18 cellular contexts compared by ENCODE assay signal in the genomic region with DNA sequence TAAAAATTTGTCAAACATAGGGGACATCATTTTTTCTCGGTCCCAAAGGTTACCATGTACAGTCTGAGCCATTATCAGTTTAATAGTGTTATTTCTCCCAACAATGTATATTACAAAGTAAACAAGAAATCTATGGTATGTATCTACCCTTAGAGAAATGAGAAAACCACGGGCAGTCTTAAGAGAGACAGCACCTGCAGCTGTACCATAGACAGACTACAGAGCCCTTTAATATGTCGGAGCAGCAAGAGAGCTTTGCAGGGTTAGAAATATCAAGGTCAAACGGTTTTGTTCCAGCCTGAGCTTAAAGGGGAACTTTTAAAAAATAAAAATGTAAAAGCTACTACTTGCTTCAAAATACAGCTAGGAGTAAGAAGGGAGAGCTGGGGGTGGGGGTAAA. TPM values are rescaled to one million over a fixed set of nuclear protein-coding genes. Genes with fewer than 3 reads are reported as not detected.
DNase-seq lines count a peak whose midpoint lies in the region; ATAC-seq and TF ChIP-seq lines count a peak whose summit lies in the region.
"Had no signal": no experiment of that assay in that cellular context is flagged by ENCODE, and none has a peak within 500 bp of the region (broad histone marks: within the 10 kb centered on the region; RNA-seq: fewer than 3 reads in every experiment).

No MANE protein-coding gene starts in this region.

- no peak for TF ChIP-seq CTCF in natural killer cell (IDR thresholded peaks at IDR 0.05)

- H3K9me3 ChIP-seq in aorta (ENCODE audit: control insufficient read depth, low read length): no peaks in the 10 kb centered on the region

- H3K4me1 Mint-ChIP-seq in activated naive CD4-positive, alpha-beta T cell treated with anti-CD3 and anti-CD28 coated beads, Interleukin-2, amount 50 U/mL, for 24 hours: peaks cover 87% of the 10 kb centered on the region
- peaks cover 64% of the 10 kb centered on the region for H3K4me1 Mint-ChIP-seq in activated naive CD4-positive, alpha-beta T cell treated with anti-CD3 and anti-CD28 coated beads for 36 hours (ENCODE audit: low read depth)
- H3K4me1 Mint-ChIP-seq in central memory CD8-positive, alpha-beta T cell: peaks cover 76% of the 10 kb centered on the region
- peaks cover 93 to 97% of the 10 kb centered on the region in 2 donors for H3K4me1 Mint-ChIP-seq in natural killer cell
- H3K4me1 Mint-ChIP-seq in activated naive CD8-positive, alpha-beta T cell treated with anti-CD3 and anti-CD28 coated beads, Interleukin-2, amount 50 U/mL, for 24 hours: peaks cover 54% of the 10 kb centered on the region

- H3K27me3 Mint-ChIP-seq in activated naive CD4-positive, alpha-beta T cell treated with anti-CD3 and anti-CD28 coated beads, Interleukin-2, amount 50 U/mL, for 24 hours: no peaks in the 10 kb centered on the region
- H3K27me3 Mint-ChIP-seq in activated naive CD4-positive, alpha-beta T cell treated with anti-CD3 and anti-CD28 coated beads for 36 hours (ENCODE audit: low read depth): no peaks in the 10 kb centered on the region
- no peaks in the 10 kb centered on the region for H3K27me3 Mint-ChIP-seq in central memory CD8-positive, alpha-beta T cell
- H3K27me3 Mint-ChIP-seq in natural killer cell (ENCODE audit: low read depth in 2 of 2): no peaks in the 10 kb centered on the region
- H3K27me3 Mint-ChIP-seq in activated naive CD8-positive, alpha-beta T cell treated with anti-CD3 and anti-CD28 coated beads, Interleukin-2, amount 50 U/mL, for 24 hours: no peaks in the 10 kb centered on the region

- no peaks in the 10 kb centered on the region for H3K4me1 ChIP-seq in aorta (ENCODE audit: control insufficient read depth in 1 of 2, insufficient read depth in 2 of 2, low read length in 2 of 2)

- no peaks in the 10 kb centered on the region for H3K27me3 ChIP-seq in aorta (ENCODE audit: control insufficient read depth in 1 of 2, insufficient read depth in 2 of 2, low read length in 1 of 2)

- CTCF ChIA-PET in activated naive CD4-positive, alpha-beta T cell treated with anti-CD3 and anti-CD28 coated beads for 36 hours (lab: Charles Lee): interaction anchor here (0.9 to 4.6 kb wide), 3 partner anchors 8 to 53 kb away, joined by 3 to 34 read pairs (median 9); a partner anchor contains a TSS

- H3K36me3 ChIP-seq in aorta (ENCODE audit: control insufficient read depth in 1 of 2, insufficient read depth in 2 of 2, low read length in 1 of 2): no peaks in the 10 kb centered on the region

- H3K36me3 Mint-ChIP-seq in activated naive CD4-positive, alpha-beta T cell treated with anti-CD3 and anti-CD28 coated beads, Interleukin-2, amount 50 U/mL, for 24 hours: peaks cover 5% of the 10 kb centered on the region
- H3K36me3 Mint-ChIP-seq in activated naive CD4-positive, alpha-beta T cell treated with anti-CD3 and anti-CD28 coated beads for 36 hours (ENCODE audit: low read depth): no peaks in the 10 kb centered on the region
- H3K36me3 Mint-ChIP-seq in central memory CD8-positive, alpha-beta T cell (ENCODE audit: insufficient read depth): peaks cover 10% of the 10 kb centered on the region
- no peaks in the 10 kb centered on the region for H3K36me3 Mint-ChIP-seq in natural killer cell
- peaks cover 2% of the 10 kb centered on the region for H3K36me3 Mint-ChIP-seq in activated naive CD8-positive, alpha-beta T cell treated with anti-CD3 and anti-CD28 coated beads, Interleukin-2, amount 50 U/mL, for 24 hours (ENCODE audit: low read depth)

- no peak for ATAC-seq in central memory CD8-positive, alpha-beta T cell (replicated peaks; ENCODE audit: extremely low read depth, poor library complexity, severe bottlenecking)
- no peak for ATAC-seq in natural killer cell
- no peak for ATAC-seq in activated naive CD8-positive, alpha-beta T cell treated with anti-CD3 and anti-CD28 coated beads, Interleukin-2, amount 50 U/mL, for 24 hours
- ATAC-seq in aorta (ENCODE audit: low FRiP score): no peak
- ATAC-seq: GM12878, Right ventricle myocardium inferior had no signal

- WGBS in aorta, 2 donors: 75 to 80% methylated on average over 4 of the region's 4 CpGs

- intact Hi-C loops in activated naive CD4-positive, alpha-beta T cell treated with anti-CD3 and anti-CD28 coated beads for 36 hours (cut with micrococcal nuclease): no loop called here
- intact Hi-C loops in natural killer cell (cut with micrococcal nuclease): no loop called here
- intact Hi-C loops in aorta (cut with DNase I): no loop called here

- no peak overlapping the region for H3K27ac ChIP-seq in aorta (ENCODE audit: low read depth in 1 of 2, low read length in 2 of 2)
- H3K27ac ChIP-seq: BLaER1 treated with 17β-estradiol and CSF1 and Interleukin-3, amounts not matched to agents 10 nM and 100 nM had no signal

- H3K4me3 Mint-ChIP-seq in activated naive CD4-positive, alpha-beta T cell treated with anti-CD3 and anti-CD28 coated beads, Interleukin-2, amount 50 U/mL, for 24 hours: peak overlapping the region; percentile 47
- H3K4me3 Mint-ChIP-seq in activated naive CD4-positive, alpha-beta T cell treated with anti-CD3 and anti-CD28 coated beads for 36 hours: no peak overlapping the region
- no peak overlapping the region for H3K4me3 Mint-ChIP-seq in central memory CD8-positive, alpha-beta T cell
- peak overlapping the region; percentile 35 for H3K4me3 Mint-ChIP-seq in natural killer cell
- H3K4me3 Mint-ChIP-seq in activated naive CD8-positive, alpha-beta T cell treated with anti-CD3 and anti-CD28 coated beads, Interleukin-2, amount 50 U/mL, for 24 hours: no peak overlapping the region
- H3K4me3 Mint-ChIP-seq: GM23338 had no signal

- no peaks in the 10 kb centered on the region for H3K9me3 Mint-ChIP-seq in activated naive CD4-positive, alpha-beta T cell treated with anti-CD3 and anti-CD28 coated beads, Interleukin-2, amount 50 U/mL, for 24 hours
- no peaks in the 10 kb centered on the region for H3K9me3 Mint-ChIP-seq in activated naive CD4-positive, alpha-beta T cell treated with anti-CD3 and anti-CD28 coated beads for 36 hours
- H3K9me3 Mint-ChIP-seq in central memory CD8-positive, alpha-beta T cell: no peaks in the 10 kb centered on the region
- no peaks in the 10 kb centered on the region for H3K9me3 Mint-ChIP-seq in natural killer cell
- H3K9me3 Mint-ChIP-seq in activated naive CD8-positive, alpha-beta T cell treated with anti-CD3 and anti-CD28 coated beads, Interleukin-2, amount 50 U/mL, for 24 hours: no peaks in the 10 kb centered on the region
- H3K9me3 Mint-ChIP-seq: GM23338 had no signal

- DNase-seq in activated naive CD4-positive, alpha-beta T cell treated with anti-CD3 and anti-CD28 coated beads for 36 hours: no peak
- no peak for DNase-seq in central memory CD8-positive, alpha-beta T cell (ENCODE audit: low spot score in 2 of 2)
- DNase-seq in natural killer cell (no peak), aorta (no peak), T-helper 9 cell (no peak)
- no peak for DNase-seq in activated naive CD8-positive, alpha-beta T cell treated with anti-CD3 and anti-CD28 coated beads, Interleukin-2, amount 50 U/mL, for 24 hours
- DNase-seq: GDM1, KBM-7, NCI-H1417 treated with DMSO at 0.1 percent for 48 hours, NCI-H2029, NCI-H2171, NCI-H446 treated with DMSO at 0.1 percent for 48 hours, NCI-H748 treated with DMSO at 0.1 percent for 48 hours had no signal

- H3K27ac Mint-ChIP-seq in activated naive CD4-positive, alpha-beta T cell treated with anti-CD3 and anti-CD28 coated beads, Interleukin-2, amount 50 U/mL, for 24 hours: peak overlapping the region; percentile 70
- H3K27ac Mint-ChIP-seq in activated naive CD4-positive, alpha-beta T cell treated with anti-CD3 and anti-CD28 coated beads for 36 hours: no peak overlapping the region
- peak overlapping the region; percentile 3 for H3K27ac Mint-ChIP-seq in central memory CD8-positive, alpha-beta T cell (ENCODE audit: low read depth)
- H3K27ac Mint-ChIP-seq in natural killer cell: peak overlapping the region; percentile 80 to 92
- no peak overlapping the region for H3K27ac Mint-ChIP-seq in activated naive CD8-positive, alpha-beta T cell treated with anti-CD3 and anti-CD28 coated beads, Interleukin-2, amount 50 U/mL, for 24 hours
- H3K27ac Mint-ChIP-seq: GM23338 had no signal

- H3K4me3 ChIP-seq in aorta (ENCODE audit: low read length in 2 of 2): no peak overlapping the region
- H3K4me3 ChIP-seq: BLaER1 treated with 17β-estradiol and CSF1 and Interleukin-3, amounts not matched to agents 10 nM and 100 nM; GM12878; GM23338 had no signal

RNA-seq across cellular contexts. Expression of a gene that starts 53.2 kb away (rescaled TPM):
- 1 to 10 TPM; 7.9 to 9.0 TPM for total RNA-seq in activated naive CD4-positive, alpha-beta T cell treated with anti-CD3 and anti-CD28 coated beads for 36 hours
- 100 to 1,000 TPM in 1 of 3 donors, 10 to 100 TPM in 2; 89.4 to 129 (median 91.0) TPM for total RNA-seq in natural killer cell
- total RNA-seq in aorta: 10 to 100 TPM; 79.9 to 93.1 TPM
- 10 to 100 TPM; 26.5 to 62.6 TPM for polyA plus RNA-seq in aorta

Comparison
In these comparisons a context has a peak if more than half of its experiments do, and no peak if none do; other contexts are left out.
1. H3K27ac Mint-ChIP-seq: peak in activated naive CD4-positive, alpha-beta T cell treated with anti-CD3 and anti-CD28 coated beads, Interleukin-2, amount 50 U/mL, for 24 hours (single experiment), central memory CD8-positive, alpha-beta T cell (single experiment) and natural killer cell (2 of 2); none in activated naive CD4-positive, alpha-beta T cell treated with anti-CD3 and anti-CD28 coated beads for 36 hours (single experiment) and activated naive CD8-positive, alpha-beta T cell treated with anti-CD3 and anti-CD28 coated beads, Interleukin-2, amount 50 U/mL, for 24 hours (single experiment).
2. H3K4me3 Mint-ChIP-seq: peak in activated naive CD4-positive, alpha-beta T cell treated with anti-CD3 and anti-CD28 coated beads, Interleukin-2, amount 50 U/mL, for 24 hours (single experiment) and natural killer cell (single experiment); none in activated naive CD4-positive, alpha-beta T cell treated with anti-CD3 and anti-CD28 coated beads for 36 hours (single experiment), central memory CD8-positive, alpha-beta T cell (single experiment) and activated naive CD8-positive, alpha-beta T cell treated with anti-CD3 and anti-CD28 coated beads, Interleukin-2, amount 50 U/mL, for 24 hours (single experiment).
3. RNA of a gene that starts 53.2 kb away (total RNA-seq): 79.9 to 93.1 TPM in aorta and 89.4 to 129 TPM in natural killer cell; 7.9 to 9.0 TPM in activated naive CD4-positive, alpha-beta T cell treated with anti-CD3 and anti-CD28 coated beads for 36 hours; every median in the first group is over 4 times any median in the second.